In the genomic region with DNA sequence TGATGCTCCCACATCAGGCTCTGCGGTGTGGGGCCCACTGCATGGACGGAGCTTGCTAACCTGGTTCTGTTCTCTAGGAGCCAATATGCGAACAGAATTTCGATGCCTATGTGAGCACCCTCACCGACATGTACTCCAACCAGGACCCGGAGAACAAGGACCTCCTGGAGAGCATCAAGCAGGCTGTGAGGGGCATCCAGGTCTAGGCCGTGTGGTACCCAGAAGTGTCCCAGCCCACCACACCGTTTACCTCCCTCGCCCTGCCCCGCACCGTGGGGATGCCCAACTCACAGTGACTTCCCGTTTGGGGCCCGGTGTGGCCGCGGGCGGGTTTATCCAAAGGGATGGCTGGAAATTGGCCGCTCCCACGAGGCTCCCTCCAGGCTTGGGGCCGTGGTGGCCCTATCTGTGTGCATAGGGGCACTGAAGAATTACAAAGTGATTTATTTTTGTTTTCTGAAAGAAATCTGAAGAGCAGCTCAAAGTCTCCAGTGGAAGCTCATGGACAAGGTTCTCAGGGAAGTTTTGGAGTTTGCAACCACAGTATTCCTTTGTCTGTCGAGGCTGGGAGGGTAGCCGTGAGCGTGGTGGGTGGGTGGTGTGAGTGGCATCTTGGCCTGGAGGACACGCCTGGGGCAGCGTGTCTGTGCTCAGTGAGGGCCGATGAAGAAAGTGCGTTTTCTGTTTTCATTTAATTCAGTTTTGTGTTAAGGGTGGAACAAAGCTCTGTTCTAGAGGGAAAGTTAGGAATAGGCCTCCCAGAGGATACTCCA, we compare ENCODE assay signal across 21 cellular contexts.
"Had no signal": no experiment of that assay in that cellular context is flagged by ENCODE, and none has a peak within 500 bp of the region (broad histone marks: within the 10 kb centered on the region; RNA-seq: fewer than 3 reads in every experiment).

No MANE protein-coding gene starts in this region.

- FAIRE-seq: colon, islet of Langerhans, pancreas had no signal

- H3K27ac Mint-ChIP-seq: activated naive CD8-positive, alpha-beta T cell treated with anti-CD3 and anti-CD28 coated beads for 36 hours; activated T-helper 1 cell treated with anti-CD3 and anti-CD28 coated beads, Interleukin-12 subunit alpha, Interleukin-12 subunit beta, Interleukin-2, Interleukin-4 antibody, amounts not matched to agents 30 ng/mL and 10 ng/mL and 1 ng/mL, durations not matched to agents 14 hours and 24 hours and 36 hours had no signal

- H3K36me3 Mint-ChIP-seq: activated naive CD8-positive, alpha-beta T cell treated with anti-CD3 and anti-CD28 coated beads for 36 hours had no signal

- H3K4me1 ChIP-seq: body of pancreas, pancreas, thyroid gland had no signal

- H3K27me3 Mint-ChIP-seq: activated naive CD8-positive, alpha-beta T cell treated with anti-CD3 and anti-CD28 coated beads for 36 hours had no signal

- H3K36me3 ChIP-seq: pancreas, thyroid gland had no signal

- H3K9me3 Mint-ChIP-seq: activated naive CD8-positive, alpha-beta T cell treated with anti-CD3 and anti-CD28 coated beads for 36 hours; activated T-helper 1 cell treated with anti-CD3 and anti-CD28 coated beads, Interleukin-12 subunit alpha, Interleukin-12 subunit beta, Interleukin-2, Interleukin-4 antibody, amounts not matched to agents 30 ng/mL and 10 ng/mL and 1 ng/mL, durations not matched to agents 14 hours and 24 hours and 36 hours had no signal

- H3K4me3 Mint-ChIP-seq: activated naive CD8-positive, alpha-beta T cell treated with anti-CD3 and anti-CD28 coated beads for 36 hours; activated T-helper 1 cell treated with anti-CD3 and anti-CD28 coated beads, Interleukin-12 subunit alpha, Interleukin-12 subunit beta, Interleukin-2, Interleukin-4 antibody, amounts not matched to agents 30 ng/mL and 10 ng/mL and 1 ng/mL, durations not matched to agents 14 hours and 24 hours and 36 hours had no signal

- H3K27ac ChIP-seq: body of pancreas, dorsolateral prefrontal cortex, pancreas, thyroid gland had no signal

- H3K27me3 ChIP-seq: body of pancreas, pancreas, thyroid gland had no signal

- ATAC-seq: activated CD4-positive, CD25-positive, alpha-beta regulatory T cell treated with anti-CD3 and anti-CD28 coated beads, Interleukin-2, amount 50 U/mL, for 24 hours; body of pancreas; pancreas had no signal

- DNase-seq: activated CD4-positive, alpha-beta T cell treated with anti-CD3 and anti-CD28 coated beads, Interleukin-2, amount 50 U/mL, for 1 hour; activated CD8-positive, alpha-beta memory T cell treated with anti-CD3 and anti-CD28 coated beads, Interleukin-2, amount 50 U/mL, for 4 hours; activated naive CD4-positive, alpha-beta T cell; activated naive CD8-positive, alpha-beta T cell treated with anti-CD3 and anti-CD28 coated beads for 36 hours; body of pancreas; caudate nucleus; hippocampal formation; midbrain; stimulated activated CD4-positive, alpha-beta T cell treated with anti-CD3 and anti-CD28 coated beads, Interleukin-12 subunit alpha, Interleukin-12 subunit beta, amount 100 ng/mL, for 4 hours; stimulated activated CD4-positive, alpha-beta T cell treated with anti-CD3 and anti-CD28 coated beads, Interleukin-1b, Interleukin-23, amount 100 ng/mL, for 48 hours; stimulated activated CD8-positive, alpha-beta memory T cell treated with anti-CD3 and anti-CD28 coated beads, Interleukin-4, amount 100 ng/mL, for 48 hours; stimulated activated naive CD4-positive, alpha-beta T cell; T-helper 1 cell; T1000; thyroid gland had no signal

- H3K9me3 ChIP-seq: body of pancreas, pancreas, thyroid gland had no signal

- H3K4me3 ChIP-seq: body of pancreas, dorsolateral prefrontal cortex, pancreas, thyroid gland had no signal
